In the genomic region with DNA sequence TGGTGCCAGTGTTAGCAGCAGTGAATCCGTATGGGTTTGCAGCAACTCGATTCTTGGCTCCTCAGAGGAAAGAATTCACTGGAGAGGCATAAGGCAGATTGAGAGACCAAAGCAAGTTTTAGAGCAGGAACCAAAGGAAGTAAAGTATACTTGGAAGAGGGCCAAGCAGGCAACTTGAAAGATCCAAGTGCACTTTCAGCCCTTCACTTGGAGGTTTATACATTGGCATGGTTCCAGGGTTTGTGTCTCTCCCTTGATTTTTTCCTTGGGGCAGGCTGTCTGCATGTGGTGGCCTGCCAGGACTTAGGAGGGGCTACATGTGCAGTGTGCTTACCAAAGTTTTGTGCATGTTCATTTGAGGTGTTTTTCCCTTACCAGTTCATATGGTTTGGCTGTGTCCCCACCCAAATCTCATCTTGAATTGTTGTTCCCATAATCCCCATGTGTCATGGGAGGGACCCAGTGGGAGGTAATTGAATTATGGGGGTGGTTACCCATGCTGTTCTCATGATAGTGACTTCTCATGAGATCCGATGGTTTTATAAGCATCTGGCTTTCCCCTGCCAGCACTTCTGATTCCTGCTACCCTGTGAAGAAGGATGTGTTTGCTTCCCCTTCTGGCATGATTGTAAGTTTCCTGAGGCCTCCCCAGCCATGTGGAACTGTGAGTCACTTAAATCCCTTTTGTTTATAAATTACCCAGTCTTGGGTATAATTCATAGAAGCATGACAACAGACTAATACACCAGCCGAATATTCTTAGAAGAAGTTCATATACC, we compare ENCODE assay signal across 16 cellular contexts.
A peak's percentile ranks its signal among the peaks of the same experiment; 100 is the strongest.
DNase-seq lines count a peak whose midpoint lies in the region; ATAC-seq, FAIRE-seq and TF ChIP-seq lines count a peak whose summit lies in the region.
"Had no signal": no experiment of that assay in that cellular context is flagged by ENCODE, and none has a peak within 500 bp of the region (broad histone marks: within the 10 kb centered on the region; RNA-seq: fewer than 3 reads in every experiment).

No MANE protein-coding gene starts in this region.

- intact Hi-C loops in left lung (cut with DNase I), result no loop called here

- no peak overlapping the region for H2AFZ ChIP-seq in hepatocyte
- H2AFZ ChIP-seq: GM23338, PC-9 had no signal

- 76% methylated on average over 4 of the region's 4 CpGs for WGBS in hepatocyte (ENCODE audit: low lambda C conversion rate, missing lambda C conversion rate)

- H3K36me3 ChIP-seq in bronchial epithelial cell (ENCODE audit: control insufficient read depth, insufficient read depth, low read length) (no peaks in the 10 kb centered on the region), left lung (no peaks in the 10 kb centered on the region), hepatocyte (replicated peaks; ENCODE audit: insufficient read depth, low read depth) (no peaks in the 10 kb centered on the region)
- H3K36me3 ChIP-seq: BE2C had no signal

- no peaks in the 10 kb centered on the region for H3K27me3 ChIP-seq in bronchial epithelial cell (ENCODE audit: control insufficient read depth, insufficient read depth, low read length)
- no peaks in the 10 kb centered on the region for H3K27me3 ChIP-seq in left lung
- H3K27me3 ChIP-seq in hepatocyte, result no peaks in the 10 kb centered on the region
- H3K27me3 ChIP-seq: BE2C had no signal

- no peak overlapping the region for H3K27ac ChIP-seq in left lung
- no peak overlapping the region for H3K27ac ChIP-seq in hepatocyte
- H3K27ac ChIP-seq: KMS-11, PC-9 had no signal

- DNase-seq in DMS79 treated with DMSO at 0.1 percent for 48 hours (lab: John Stamatoyannopoulos, UW) (peak; percentile 7), bronchial epithelial cell (ENCODE audit: low read depth) (peak; percentile 26), left lung (no peak), NCI-H2081 treated with DMSO at 0.1 percent for 48 hours (lab: John Stamatoyannopoulos, UW) (no peak), hepatocyte (ENCODE audit: low spot score) (no peak), mesenteric fat pad (ENCODE audit: low spot score) (no peak)
- peak; percentile 8 for DNase-seq in Jurkat, Clone E6-1 (ENCODE audit: low read depth, low spot score)
- DNase-seq: CD8-positive, alpha-beta T cell; NCI-H1048; NCI-H1436 treated with DMSO at 0.1 percent for 48 hours; NCI-H2029 treated with DMSO at 0.1 percent for 48 hours had no signal

- H3K9me3 ChIP-seq in left lung (no peaks in the 10 kb centered on the region), hepatocyte (ENCODE audit: low read depth) (no peaks in the 10 kb centered on the region)
- H3K9me3 ChIP-seq: BE2C had no signal

- H3K4me2 ChIP-seq in hepatocyte, result no peak overlapping the region
- H3K4me2 ChIP-seq: GM23338, KMS-11, PC-9 had no signal

- no peak for FAIRE-seq in bronchial epithelial cell (lab: Jason Lieb, UNC)
- FAIRE-seq: D721Med had no signal

- H3K4me3 ChIP-seq in Jurkat, Clone E6-1 (ENCODE audit: low read length), result no peak overlapping the region
- H3K4me3 ChIP-seq in bronchial epithelial cell (ENCODE audit: low read depth, low read length) (no peak overlapping the region), left lung (no peak overlapping the region), hepatocyte (no peak overlapping the region)
- H3K4me3 ChIP-seq: GM23338, PC-9 had no signal

- H3K4me1 ChIP-seq in left lung (no peaks in the 10 kb centered on the region), hepatocyte (ENCODE audit: insufficient read depth) (no peaks in the 10 kb centered on the region)
- H3K4me1 ChIP-seq: BE2C had no signal

- ATAC-seq in left lung, result peak; percentile 46
- ATAC-seq: CD8-positive, alpha-beta T cell; GM23338 had no signal

- no peaks in the 10 kb centered on the region for H3K79me2 ChIP-seq in hepatocyte

- no peak for TF ChIP-seq CTCF in bronchial epithelial cell (IDR thresholded peaks at IDR 0.05; ENCODE audit: insufficient read depth, low read length, severe bottlenecking)
- no peak for TF ChIP-seq CTCF in left lung (IDR thresholded peaks at IDR 0.05)
- TF ChIP-seq CTCF in hepatocyte (IDR thresholded peaks at IDR 0.05; ENCODE audit: poor library complexity), result no peak

- H4K20me1 ChIP-seq in hepatocyte (ENCODE audit: insufficient read depth, poor library complexity, severe bottlenecking), result no peaks in the 10 kb centered on the region

- H3K9me2 ChIP-seq in hepatocyte (replicated peaks; ENCODE audit: insufficient read depth), result no peaks in the 10 kb centered on the region

Comparison
In these comparisons a context has a peak if more than half of its experiments do, and no peak if none do; other contexts are left out.
1. DNase-seq: peak in DMS79 treated with DMSO at 0.1 percent for 48 hours (single experiment), Jurkat, Clone E6-1 (single experiment) and bronchial epithelial cell (single experiment); none in left lung (0 of 2), NCI-H2081 treated with DMSO at 0.1 percent for 48 hours (single experiment), hepatocyte (single experiment) and mesenteric fat pad (single experiment).